ENCODE assay signal across 8 cellular contexts in the genomic region with DNA sequence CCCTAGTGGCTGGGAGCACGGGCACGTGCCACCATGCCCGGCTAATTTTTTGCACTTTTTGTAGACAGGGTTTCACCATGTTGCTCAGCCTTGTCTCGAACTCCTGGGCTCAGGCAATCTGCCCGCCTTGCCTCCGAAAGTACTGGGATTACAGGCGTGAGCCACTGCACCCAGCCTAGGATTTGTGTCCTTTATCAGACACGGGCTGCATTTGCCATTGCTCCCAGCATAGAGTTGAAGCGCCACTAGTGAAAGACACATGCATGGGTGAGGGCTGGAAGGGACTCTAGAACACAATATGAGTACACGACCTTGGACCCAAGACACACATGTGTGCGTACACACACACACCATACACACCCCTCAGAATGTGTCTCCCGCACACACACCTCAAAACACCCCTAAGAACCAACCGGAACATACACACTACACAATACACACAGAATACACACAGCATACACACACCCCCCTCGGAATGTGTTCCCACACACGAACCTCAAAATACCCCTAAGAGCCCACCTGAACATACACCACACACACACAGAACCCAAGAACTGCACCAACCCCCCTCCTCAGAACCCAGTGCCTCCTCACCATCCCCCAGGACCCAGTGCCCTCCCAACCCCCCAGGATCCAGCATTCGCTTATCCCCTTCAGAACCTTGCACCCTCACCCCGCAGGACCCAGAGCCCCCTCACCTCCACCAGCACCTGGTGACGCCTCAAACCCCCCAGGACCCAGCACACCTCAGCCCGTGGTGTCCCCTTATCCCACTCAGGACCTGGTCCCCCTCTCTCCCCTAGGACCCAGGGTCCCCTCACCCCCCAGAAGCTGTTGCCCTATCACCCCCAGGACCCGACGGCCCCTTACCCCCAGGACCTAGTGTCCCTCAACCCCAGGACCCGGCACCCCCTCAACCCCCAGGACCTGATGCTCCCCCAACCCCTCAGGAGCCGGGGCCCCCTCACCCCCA. TPM values are rescaled to one million over a fixed set of nuclear protein-coding genes. Genes with fewer than 3 reads are reported as not detected.
A peak's percentile ranks its signal among the peaks of the same experiment; 100 is the strongest.
DNase-seq lines count a peak whose midpoint lies in the region; ATAC-seq and TF ChIP-seq lines count a peak whose summit lies in the region.

No MANE protein-coding gene starts in this region.

- intact Hi-C loops in prostate gland (cut with DNase I): loop anchor here (5.0 to 10.0 kb wide), 2 partner anchors 218 to 510 kb away; partner anchors contain the start of genes FAM193A, HAUS3 and POLN

- peaks cover 7% of the 10 kb centered on the region; the same call in 1 of the 2 replicates for H3F3A ChIP-seq in DOHH2 (ENCODE audit: control insufficient read depth, insufficient read depth)

- DNase-seq in SJCRH30: no peak
- no peak for DNase-seq in fibroblast of mammary gland (ENCODE audit: low read depth)
- no peak for DNase-seq in prostate gland (ENCODE audit: low spot score)
- no peak for DNase-seq in left lobe of liver (ENCODE audit: low spot score)
- no peak for DNase-seq in AG08395 (ENCODE audit: low spot score)
- DNase-seq in NCI-H128 (lab: John Stamatoyannopoulos, UW; ENCODE audit: unreplicated experiment): no peak
- no peak for DNase-seq in iPS-NIHi11 (ENCODE audit: low spot score)

- no peaks in the 10 kb centered on the region for H3K9me3 ChIP-seq in DOHH2 (ENCODE audit: control insufficient read depth, insufficient read depth, low read length)
- H3K9me3 ChIP-seq in SJCRH30 (replicated peaks): no peaks in the 10 kb centered on the region
- no peaks in the 10 kb centered on the region for H3K9me3 ChIP-seq in prostate gland

- H3K36me3 ChIP-seq in DOHH2 (ENCODE audit: control insufficient read depth, low read length) (no peaks in the 10 kb centered on the region), SJCRH30 (no peaks in the 10 kb centered on the region), prostate gland (no peaks in the 10 kb centered on the region)

- H3K9me2 ChIP-seq in DOHH2 (replicated peaks; ENCODE audit: control insufficient read depth, low read length): no peaks in the 10 kb centered on the region

- H3K27me3 ChIP-seq in DOHH2 (ENCODE audit: control insufficient read depth, low read length) (peaks cover 17% of the 10 kb centered on the region), SJCRH30 (no peaks in the 10 kb centered on the region), prostate gland (replicated peaks; ENCODE audit: insufficient read depth) (no peaks in the 10 kb centered on the region)

- 56% methylated on average over 23 of the region's 23 CpGs for WGBS in prostate gland

- H3K79me2 ChIP-seq in DOHH2 (ENCODE audit: control insufficient read depth, low read length): peaks cover 34% of the 10 kb centered on the region

- H3K4me3 ChIP-seq in DOHH2 (ENCODE audit: low read length): peak overlapping the region; percentile 93
- H3K4me3 ChIP-seq in SJCRH30: peak overlapping the region; percentile 87
- H3K4me3 ChIP-seq in fibroblast of mammary gland (ENCODE audit: control insufficient read depth, low read depth, low read length): peak overlapping the region; percentile 82
- peak overlapping the region; percentile 73 to 87 for H3K4me3 ChIP-seq in prostate gland

- TF ChIP-seq CTCF in DOHH2 (IDR thresholded peaks at IDR 0.05; ENCODE audit: low read depth, low read length, poor library complexity, severe bottlenecking): no peak
- no peak for TF ChIP-seq CTCF in fibroblast of mammary gland (conservative IDR thresholded peaks at IDR 0.05; ENCODE audit: control insufficient read depth, insufficient read depth, low read depth, low read length)
- no peak for TF ChIP-seq CTCF in prostate gland (IDR thresholded peaks at IDR 0.05)

- no peak overlapping the region for H3K27ac ChIP-seq in DOHH2 (ENCODE audit: low read depth, low read length)
- H3K27ac ChIP-seq in SJCRH30: no peak overlapping the region
- H3K27ac ChIP-seq in prostate gland: peak overlapping the region; percentile 79 to 87

- TF ChIP-seq POLR2A in prostate gland (IDR thresholded peaks at IDR 0.05): no peak

- peak overlapping the region; percentile 85 for H3K4me2 ChIP-seq in DOHH2 (ENCODE audit: low read length)

- no peaks in the 10 kb centered on the region; the same call in 1 of the 2 replicates for H4K20me1 ChIP-seq in DOHH2 (ENCODE audit: control insufficient read depth, insufficient read depth, low read depth, low read length)

- H3K4me1 ChIP-seq in DOHH2 (ENCODE audit: control insufficient read depth, low read length) (peaks cover 13% of the 10 kb centered on the region), SJCRH30 (peaks cover 5% of the 10 kb centered on the region; the same call in 1 of the 2 replicates), prostate gland (replicated peaks) (peaks cover 3% of the 10 kb centered on the region)

- no peak for ATAC-seq in left lobe of liver

RNA-seq across cellular contexts. Expression of gene TNIP2, which starts 1.0 kb away (rescaled TPM):
- 25.8 and 28.8 TPM in 2 replicates for total RNA-seq in SJCRH30 (2014; rRNA removed; shearing (Covaris generic))
- total RNA-seq in prostate gland (10 to 100 TPM; 54.8 to 94.0 TPM), left lobe of liver (13.1 TPM)

RNA-seq across cellular contexts. Expression of gene SH3BP2, which starts 37.8 kb away (rescaled TPM):
- 22.0 and 28.1 TPM in 2 replicates for total RNA-seq in SJCRH30 (2014; rRNA removed; shearing (Covaris generic))
- total RNA-seq in prostate gland (10 to 100 TPM; 24.3 to 41.3 TPM), left lobe of liver (59.8 TPM)

Comparison
In these comparisons a context has a peak if more than half of its experiments do, and no peak if none do; other contexts are left out.
1. H3K27ac ChIP-seq: peak in prostate gland (2 of 2); none in DOHH2 (single experiment) and SJCRH30 (single experiment).
2. Peak in every context shown above with its lines, with median percentiles within 50 percentile points of each other: H3K4me3 ChIP-seq.